Comparison of ENCODE assay signal across 8 cellular contexts in the genomic region with DNA sequence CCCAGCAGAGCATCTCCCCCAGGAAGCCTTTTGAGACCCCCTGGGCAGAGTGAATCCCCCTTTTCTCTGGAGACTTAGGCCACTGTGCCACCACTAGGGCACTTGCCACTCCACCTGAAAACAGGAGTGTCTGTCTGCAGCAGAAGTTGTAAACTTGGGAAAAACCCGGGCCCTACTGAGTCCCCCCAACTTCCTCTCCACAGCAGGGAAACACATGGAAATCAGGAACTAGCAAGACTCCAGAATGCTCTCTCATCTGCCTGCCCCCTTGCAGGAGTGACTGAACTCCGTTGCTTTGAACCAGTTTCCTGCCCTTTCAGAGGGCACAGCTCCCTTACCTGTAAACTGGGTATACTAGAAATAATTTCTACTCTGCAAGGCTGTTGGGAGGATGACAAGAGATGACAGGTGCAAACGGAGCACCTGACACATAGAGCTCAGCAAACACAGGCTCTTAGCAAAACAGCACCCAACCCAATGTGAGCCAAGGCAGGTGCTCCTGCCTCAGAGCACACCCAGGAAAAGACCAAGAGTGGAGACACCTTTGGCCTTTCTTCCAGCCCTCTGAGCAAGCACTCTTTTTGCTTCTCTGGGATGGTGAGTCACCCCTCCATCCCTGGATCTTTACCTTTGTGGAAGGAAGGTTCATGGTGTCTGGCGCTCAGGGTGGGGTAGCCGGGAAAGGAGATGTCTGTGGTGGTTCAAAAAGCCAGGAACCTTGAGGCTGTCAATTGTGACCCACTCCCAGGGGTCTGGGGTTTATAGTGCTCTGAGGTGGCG. TPM values are rescaled to one million over a fixed set of nuclear protein-coding genes. Genes with fewer than 3 reads are reported as not detected.
DNase-seq lines count a peak whose midpoint lies in the region; ATAC-seq and TF ChIP-seq lines count a peak whose summit lies in the region.

A gene with protein sequence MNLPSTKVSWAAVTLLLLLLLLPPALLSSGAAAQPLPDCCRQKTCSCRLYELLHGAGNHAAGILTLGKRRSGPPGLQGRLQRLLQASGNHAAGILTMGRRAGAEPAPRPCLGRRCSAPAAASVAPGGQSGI (minus strand): TSS at position 736 of the 780 bp plus-strand sequence. CDS start 87 bp downstream, at position 649.

- TF ChIP-seq CTCF in right atrium auricular region (IDR thresholded peaks at IDR 0.05) (no peak), vagina (IDR thresholded peaks at IDR 0.05) (no peak)

- H3K4me3 ChIP-seq in right atrium auricular region (peak within 1 kb of the TSS in 1 of 2 donors; percentile 51), mesodermal cell (ENCODE audit: extremely low read depth, insufficient read depth, low read length, poor library complexity, severe bottlenecking) (peak within 1 kb of the TSS; percentile 45), vagina (peak within 1 kb of the TSS; percentile 39 to 47)

- H3K27ac Mint-ChIP-seq in activated naive CD8-positive, alpha-beta T cell = peak within 1 kb of the TSS; percentile 66

- DNase-seq in right atrium auricular region (ENCODE audit: low spot score) (no peak), left cardiac atrium (no peak), vagina (ENCODE audit: extremely low spot score in 2 of 2) (no peak), OCI-M1 (lab: John Stamatoyannopoulos, UW) (no peak)
- no peak for DNase-seq in activated CD4-positive, alpha-beta T cell treated with anti-CD3 and anti-CD28 coated beads for 1 hour

- no peak for ATAC-seq in left cardiac atrium
- no peak for ATAC-seq in HG02763 (IDR thresholded peaks at IDR 0.05; ENCODE audit: unreplicated experiment)

- H3K9me3 ChIP-seq in right atrium auricular region (no peaks in the 10 kb centered on the region), mesodermal cell (ENCODE audit: control insufficient read depth, low read length) (no peaks in the 10 kb centered on the region), vagina (no peaks in the 10 kb centered on the region)

- no peaks in the 10 kb centered on the region for H3K9me3 Mint-ChIP-seq in activated naive CD8-positive, alpha-beta T cell (ENCODE audit: low read depth)

- H3K27me3 ChIP-seq in right atrium auricular region (peaks cover 10 to 13% of the 10 kb centered on the region in 2 donors), vagina (peaks cover 8% of the 10 kb centered on the region)

- H3K27ac ChIP-seq in right atrium auricular region (peak within 1 kb of the TSS; percentile 67), mesodermal cell (ENCODE audit: low read depth, low read length, severe bottlenecking) (no peak within 1 kb of the TSS), vagina (peak within 1 kb of the TSS; percentile 0)

- no peaks in the 10 kb centered on the region for H3K36me3 Mint-ChIP-seq in activated naive CD8-positive, alpha-beta T cell

- intact Hi-C loops in left cardiac atrium (cut with DNase I) (loop anchor here in 1 of 2 donors (5.0 kb wide), 1 partner anchor 68 kb away; no protein-coding TSS in a partner anchor), vagina (cut with DNase I) (no loop called here)

- TF ChIP-seq POLR2A in vagina (IDR thresholded peaks at IDR 0.05) = no peak

- H3K36me3 ChIP-seq in right atrium auricular region (no peaks in the 10 kb centered on the region), mesodermal cell (ENCODE audit: control insufficient read depth, insufficient read depth, low read length) (no peaks in the 10 kb centered on the region), vagina (no peaks in the 10 kb centered on the region)

- peak within 1 kb of the TSS; percentile 81 for H3K4me3 Mint-ChIP-seq in activated naive CD8-positive, alpha-beta T cell

- H3K27me3 Mint-ChIP-seq in activated naive CD8-positive, alpha-beta T cell = no peaks in the 10 kb centered on the region

- WGBS in mesodermal cell (ENCODE audit: insufficient coverage in 2 of 2), 2 experiments = 77 to 79% methylated on average over 3 to 4 of the region's 6 CpGs

- H3K4me1 Mint-ChIP-seq in activated naive CD8-positive, alpha-beta T cell (ENCODE audit: low read depth) = peaks cover 23% of the 10 kb centered on the region

- H3K4me1 ChIP-seq in right atrium auricular region (peaks cover 0 to 25% of the 10 kb centered on the region in 2 donors), mesodermal cell (ENCODE audit: control insufficient read depth, insufficient read depth, low read length, poor library complexity, severe bottlenecking) (peaks cover 9% of the 10 kb centered on the region), vagina (peaks cover 23% of the 10 kb centered on the region)

RNA-seq across cellular contexts. Expression of the gene that starts here (rescaled TPM):
- total RNA-seq in right atrium auricular region (not detected), left cardiac atrium (not detected), vagina (not detected)
- not detected for polyA plus RNA-seq in mesodermal cell (2013, experiment 1 of 2)
- not detected for polyA plus RNA-seq in mesodermal cell (2013, experiment 2 of 2)
